In genomic region chr22:50272103-50272782, GRCh38 we compare ENCODE assay signal across 1 cellular context.
TF ChIP-seq lines count a peak whose summit lies in the region.

No MANE protein-coding gene starts in this region.

TF ChIP-seq in HEK293, 187 proteins besides CTCF, POLR2A, EP300 and RAD21 (continued from another document):
- TF ChIP-seq ZNF280C (tag by site-specific recombination; IDR thresholded peaks at IDR 0.05) (no peak), ZNF138 (tag by site-specific recombination; IDR thresholded peaks at IDR 0.05; ENCODE audit: borderline replicate concordance) (no peak), ZIC2 (tag by site-specific recombination; IDR thresholded peaks at IDR 0.05) (peak; percentile 95), ZNF473 (tag by site-specific recombination; IDR thresholded peaks at IDR 0.05) (no peak), GLIS2 (tag by site-specific recombination; IDR thresholded peaks at IDR 0.05) (peak; percentile 68), KLF16 (tag by site-specific recombination; IDR thresholded peaks at IDR 0.05) (no peak), ZNF416 (tag by site-specific recombination; IDR thresholded peaks at IDR 0.05) (no peak), KLF7 (tag by site-specific recombination; IDR thresholded peaks at IDR 0.05; ENCODE audit: borderline replicate concordance) (0 out of 2 replicates have a peak, but pooled peaks have one; percentile 13), ZNF324 (tag by site-specific recombination; IDR thresholded peaks at IDR 0.05) (no peak)
